2 cellular contexts compared by ENCODE assay signal in genomic region chr7:14606101-14606500, GRCh38.
TF ChIP-seq lines count a peak whose summit lies in the region.

No MANE protein-coding gene starts in this region.

TF ChIP-seq in GM23338, 12 proteins besides CTCF, POLR2A, EP300 and RAD21 (continued from another document):
- TF ChIP-seq REST (IDR thresholded peaks at IDR 0.05; ENCODE audit: unreplicated experiment): no peak
- TF ChIP-seq ZNF462 (CRISPR knock-in tag; IDR thresholded peaks at IDR 0.05): no peak

TF ChIP-seq in SK-N-SH, 30 proteins besides CTCF, POLR2A, EP300 and RAD21 (continued from another document):
- TF ChIP-seq REST (IDR thresholded peaks at IDR 0.05; ENCODE audit: low read depth, low read length) (no peak), SIN3A (IDR thresholded peaks at IDR 0.05; ENCODE audit: borderline replicate concordance, low read depth, low read length) (no peak), NRF1 (IDR thresholded peaks at IDR 0.05; ENCODE audit: low read depth, low read length) (no peak)
